ENCODE assay signal across 8 cellular contexts in genomic region chr19:1023883-1024188, GRCh38. TPM values are rescaled to one million over a fixed set of nuclear protein-coding genes. Genes with fewer than 3 reads are reported as not detected.
"Had no signal": no experiment of that assay in that cellular context is flagged by ENCODE, and none has a peak within 500 bp of the region (broad histone marks: within the 10 kb centered on the region; RNA-seq: fewer than 3 reads in every experiment).

No MANE protein-coding gene starts in this region.

RNA-seq across cellular contexts. Expression of gene RNU6-2, which starts 2.5 kb away (rescaled TPM):
- total RNA-seq: HT1080, K562, M059J, OCI-LY7, PC-3, SK-MEL-5 had no signal
- polyA plus RNA-seq: IgD-negative memory B cell, K562, SK-N-SH had no signal

RNA-seq across cellular contexts. Expression of gene GRIN3B, which starts 23.6 kb away (rescaled TPM):
- total RNA-seq: HT1080, M059J, OCI-LY7 had no signal
- polyA plus RNA-seq: IgD-negative memory B cell had no signal
